In genomic region chr19:41144403-41144802, GRCh38 we compare ENCODE assay signal across 9 cellular contexts. TPM values are rescaled to one million over a fixed set of nuclear protein-coding genes. Genes with fewer than 3 reads are reported as not detected.
DNase-seq lines count a peak whose midpoint lies in the region; ATAC-seq and TF ChIP-seq lines count a peak whose summit lies in the region.
"Had no signal": no experiment of that assay in that cellular context is flagged by ENCODE, and none has a peak within 500 bp of the region (broad histone marks: within the 10 kb centered on the region; RNA-seq: fewer than 3 reads in every experiment).

No MANE protein-coding gene starts in this region.

- H3K4me3 Mint-ChIP-seq in activated B cell treated with CpG ODN at 0.5 μM for 24 hours, result no peak overlapping the region

- peaks cover 9% of the 10 kb centered on the region for H3K27me3 Mint-ChIP-seq in activated B cell treated with CpG ODN at 0.5 μM for 24 hours

- no peaks in the 10 kb centered on the region for H3K36me3 Mint-ChIP-seq in activated B cell treated with CpG ODN at 0.5 μM for 24 hours (ENCODE audit: low read depth)

- H3K27ac ChIP-seq in caudate nucleus (ENCODE audit: low read depth, low read length), result no peak overlapping the region
- H3K27ac ChIP-seq: skin epidermis had no signal

- POLR2A ChIA-PET in activated B cell treated with CpG ODN at 0.5 μM for 24 hours (lab: Charles Lee), result interaction anchor here (0.6 to 1.1 kb wide), 2 partner anchors 394 to 420 kb away, joined by 3 to 4 read pairs; partner anchors contain the start of gene ACTMAP

- peak; percentile 63 for TF ChIP-seq CTCF in activated B cell treated with CpG ODN at 0.5 μM for 24 hours (IDR thresholded peaks at IDR 0.05)

- no peak overlapping the region for H3K27ac Mint-ChIP-seq in activated B cell treated with CpG ODN at 0.5 μM for 24 hours

- ATAC-seq in activated B cell treated with CpG ODN at 0.5 μM for 24 hours (ENCODE audit: low read depth) (peak; percentile 64), HG02970 (IDR thresholded peaks at IDR 0.05; ENCODE audit: low FRiP score, unreplicated experiment) (no peak)

- no peaks in the 10 kb centered on the region for H3K9me3 Mint-ChIP-seq in activated B cell treated with CpG ODN at 0.5 μM for 24 hours

- H3K4me1 Mint-ChIP-seq in activated B cell treated with CpG ODN at 0.5 μM for 24 hours, result no peaks in the 10 kb centered on the region

- intact Hi-C loops in activated B cell treated with CpG ODN at 0.5 μM for 24 hours (cut with micrococcal nuclease), result loop anchor here (1.0 to 10.0 kb wide), 3 partner anchors 17 to 602 kb away; partner anchors contain the start of gene CEACAM21

- DNase-seq in NCI-H2081 (lab: John Stamatoyannopoulos, UW) (peak; percentile 33 to 48), NCI-H2081 treated with DMSO at 0.1 percent for 48 hours (lab: John Stamatoyannopoulos, UW) (no peak), NCI-H2196 (lab: John Stamatoyannopoulos, UW; ENCODE audit: unreplicated experiment) (peak; percentile 82), activated B cell treated with CpG ODN at 0.5 μM for 24 hours (peak; percentile 42), caudate nucleus (lab: John Stamatoyannopoulos, UW) (peak in 46 of 61 donors; percentile 0 to 67 (median 26)), kidney glomerular epithelial cell (lab: John Stamatoyannopoulos, UW) (peak; percentile 70)
- DNase-seq in stimulated activated CD4-positive, alpha-beta T cell treated with anti-CD3 and anti-CD28 coated beads, Interleukin-2, amount 100 ng/mL, for 48 hours, result peak; percentile 87 to 93

- CTCF ChIA-PET in activated B cell treated with CpG ODN at 0.5 μM for 24 hours (lab: Charles Lee), result interaction anchor here (0.7 to 2.1 kb wide), 5 partner anchors 17 to 1070 kb away, joined by 3 to 14 read pairs (median 6); no protein-coding TSS in a partner anchor

RNA-seq across cellular contexts. Expression of gene CYP2F1, which starts 30.2 kb away (rescaled TPM):
- total RNA-seq in activated B cell treated with CpG ODN at 0.5 μM for 24 hours, result not detected in 2 replicates

RNA-seq across cellular contexts. Expression of gene CYP2S1, which starts 48.6 kb away (rescaled TPM):
- not detected in 2 replicates for total RNA-seq in activated B cell treated with CpG ODN at 0.5 μM for 24 hours

RNA-seq across cellular contexts. Expression of gene CYP2A13, which starts 56.2 kb away (rescaled TPM):
- total RNA-seq in activated B cell treated with CpG ODN at 0.5 μM for 24 hours, result not detected in 2 replicates
